In the genomic region with DNA sequence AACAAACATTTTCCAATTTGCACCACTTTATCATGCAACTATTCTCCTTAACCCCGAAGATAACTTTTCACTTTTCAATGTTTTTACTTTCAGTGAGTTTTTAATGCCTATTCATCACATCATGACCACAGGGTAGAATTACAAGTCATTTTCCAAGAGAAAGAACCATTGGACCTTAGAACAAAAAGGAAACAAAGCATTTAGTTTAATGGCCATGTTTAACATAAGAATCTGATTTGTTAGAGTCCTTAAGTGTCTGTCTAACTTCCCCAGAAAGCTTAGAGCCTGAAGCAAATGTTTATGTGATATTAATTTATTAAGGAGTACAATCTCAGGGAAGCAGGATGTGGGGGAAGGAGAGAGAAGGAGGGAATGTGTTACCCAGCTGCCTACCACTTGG, we compare ENCODE assay signal across 21 cellular contexts.
DNase-seq lines count a peak whose midpoint lies in the region; ATAC-seq and TF ChIP-seq lines count a peak whose summit lies in the region.
"Had no signal": no experiment of that assay in that cellular context is flagged by ENCODE, and none has a peak within 500 bp of the region (broad histone marks: within the 10 kb centered on the region; RNA-seq: fewer than 3 reads in every experiment).

No MANE protein-coding gene starts in this region.

- CTCF ChIA-PET in T-cell (lab: Charles Lee) = interaction anchor here in 1 of 2 donors (0.6 kb wide), 1 partner anchor 15 kb away, joined by 3 read pairs; no protein-coding TSS in a partner anchor

- H2AFZ ChIP-seq in GM23338 = no peak overlapping the region
- peak overlapping the region; percentile 19 for H2AFZ ChIP-seq in neural progenitor cell (replicated peaks)
- no peak overlapping the region for H2AFZ ChIP-seq in MM.1S (ENCODE audit: low read length)

- H3K27ac Mint-ChIP-seq in GM23338 (no peak overlapping the region), neural progenitor cell (no peak overlapping the region), T-cell (no peak overlapping the region)
- H3K27ac Mint-ChIP-seq: CD14-positive monocyte; CD4-positive, alpha-beta T cell; CD8-positive, alpha-beta memory T cell had no signal

- no peak overlapping the region for H3K4me3 Mint-ChIP-seq in GM23338
- no peak overlapping the region for H3K4me3 Mint-ChIP-seq in neural progenitor cell
- H3K4me3 Mint-ChIP-seq in T-cell = no peak overlapping the region
- H3K4me3 Mint-ChIP-seq: CD14-positive monocyte; CD4-positive, alpha-beta T cell; CD8-positive, alpha-beta memory T cell had no signal

- TF ChIP-seq CTCF in GM23338 (conservative IDR thresholded peaks at IDR 0.05; ENCODE audit: low read depth in 2 of 2) (no peak), neural progenitor cell (IDR thresholded peaks at IDR 0.05) (no peak), MM.1S (IDR thresholded peaks at IDR 0.05; ENCODE audit: low read length) (no peak)

- H3K4me1 ChIP-seq in GM23338 (ENCODE audit: insufficient read depth) (peaks cover 15% of the 10 kb centered on the region; the same call in 1 of the 2 replicates), HAP-1 (peaks cover 54% of the 10 kb centered on the region), iPS-20b (ENCODE audit: insufficient read depth, low read length) (peaks cover 10% of the 10 kb centered on the region), neural progenitor cell (peaks cover 4% of the 10 kb centered on the region), MM.1S (ENCODE audit: low read length) (no peaks in the 10 kb centered on the region)
- H3K4me1 ChIP-seq: A549; BE2C; BLaER1 treated with 17β-estradiol and CSF1 and Interleukin-3, amounts not matched to agents 10 nM and 100 nM had no signal

- POLR2A ChIA-PET in T-cell (lab: Charles Lee) = no interaction called here

- H3K9me3 ChIP-seq in HAP-1 (no peaks in the 10 kb centered on the region), iPS-20b (ENCODE audit: insufficient read depth, low read depth, low read length) (no peaks in the 10 kb centered on the region), neural progenitor cell (ENCODE audit: low read depth) (no peaks in the 10 kb centered on the region), MM.1S (replicated peaks; ENCODE audit: insufficient read depth, low read length) (no peaks in the 10 kb centered on the region)
- H3K9me3 ChIP-seq: A549; BE2C; BLaER1 treated with 17β-estradiol and CSF1 and Interleukin-3, amounts not matched to agents 10 nM and 100 nM had no signal

- H3K4me1 Mint-ChIP-seq in GM23338 (peaks cover 27% of the 10 kb centered on the region), neural progenitor cell (no peaks in the 10 kb centered on the region), T-cell (no peaks in the 10 kb centered on the region)
- H3K4me1 Mint-ChIP-seq: CD14-positive monocyte; CD8-positive, alpha-beta memory T cell had no signal

- H3K9me2 ChIP-seq in GM23338 (ENCODE audit: insufficient read depth) (no peaks in the 10 kb centered on the region), MM.1S (replicated peaks; ENCODE audit: insufficient read depth, low read length) (no peaks in the 10 kb centered on the region)

- H3K4me3 ChIP-seq in GM23338 (no peak overlapping the region), HAP-1 (no peak overlapping the region), iPS-20b (ENCODE audit: low read length) (0 out of 2 replicates have a peak overlapping the region, but pooled peaks have one; percentile 17), neural progenitor cell (no peak overlapping the region), MM.1S (ENCODE audit: low read length) (no peak overlapping the region)
- H3K4me3 ChIP-seq: A549; BLaER1 treated with 17β-estradiol and CSF1 and Interleukin-3, amounts not matched to agents 10 nM and 100 nM had no signal

- H3K27me3 ChIP-seq in GM23338 (ENCODE audit: insufficient read depth) (peaks cover 9% of the 10 kb centered on the region; the same call in 1 of the 2 replicates), HAP-1 (ENCODE audit: low read depth) (no peaks in the 10 kb centered on the region), iPS-20b (ENCODE audit: insufficient read depth, low read length) (no peaks in the 10 kb centered on the region), neural progenitor cell (no peaks in the 10 kb centered on the region), MM.1S (replicated peaks; ENCODE audit: insufficient read depth, low read length) (no peaks in the 10 kb centered on the region)
- H3K27me3 ChIP-seq: BE2C; BLaER1 treated with 17β-estradiol and CSF1 and Interleukin-3, amounts not matched to agents 10 nM and 100 nM had no signal

- H3F3A ChIP-seq in GM23338 (replicated peaks; ENCODE audit: low read depth) = no peaks in the 10 kb centered on the region
- H3F3A ChIP-seq in neural progenitor cell (ENCODE audit: low read depth) = no peaks in the 10 kb centered on the region
- no peaks in the 10 kb centered on the region for H3F3A ChIP-seq in MM.1S (ENCODE audit: insufficient read depth, low read length)

- no peak overlapping the region for H3K27ac ChIP-seq in GM23338 (ENCODE audit: low read depth)
- no peak overlapping the region for H3K27ac ChIP-seq in iPS-20b (ENCODE audit: low read length)
- no peak overlapping the region for H3K27ac ChIP-seq in neural progenitor cell
- no peak overlapping the region for H3K27ac ChIP-seq in MM.1S (ENCODE audit: low read length)
- H3K27ac ChIP-seq: A549; BLaER1 treated with 17β-estradiol and CSF1 and Interleukin-3, amounts not matched to agents 10 nM and 100 nM had no signal

- DNase-seq in GM23338 (ENCODE audit: low spot score) (peak; percentile 29), HAP-1 (ENCODE audit: low spot score in 2 of 2) (peak; percentile 32 to 99), neural progenitor cell (ENCODE audit: low spot score) (no peak), MM.1S (no peak), NCI-H82 (lab: John Stamatoyannopoulos, UW) (no peak), T-cell (no peak)
- DNase-seq: 8988T; ACHN; AML-193; BE2C; CD4-positive, alpha-beta T cell; CD8-positive, alpha-beta memory T cell; DMS53; DMS79 treated with DMSO at 0.1 percent for 48 hours; GF-D8; GOT3 had no signal

- in situ Hi-C loops in HAP-1 (cut with MboI; ENCODE audit: low sequenced_read_pairs) = no loop called here

- H3K9me3 Mint-ChIP-seq in GM23338 = no peaks in the 10 kb centered on the region
- peaks cover 2% of the 10 kb centered on the region for H3K9me3 Mint-ChIP-seq in neural progenitor cell
- no peaks in the 10 kb centered on the region for H3K9me3 Mint-ChIP-seq in T-cell

- peaks cover 2% of the 10 kb centered on the region for H3K27me3 Mint-ChIP-seq in GM23338 (ENCODE audit: insufficient read depth, low read depth, poor library complexity)
- H3K27me3 Mint-ChIP-seq in neural progenitor cell (ENCODE audit: insufficient read depth, low read depth) = no peaks in the 10 kb centered on the region
- H3K27me3 Mint-ChIP-seq in T-cell = peaks cover 0 to 7% of the 10 kb centered on the region in 2 donors
- H3K27me3 Mint-ChIP-seq: CD4-positive, alpha-beta T cell; CD8-positive, alpha-beta memory T cell had no signal

- H3K36me3 Mint-ChIP-seq in GM23338 (ENCODE audit: low read depth) = no peaks in the 10 kb centered on the region
- H3K36me3 Mint-ChIP-seq in neural progenitor cell = no peaks in the 10 kb centered on the region
- no peaks in the 10 kb centered on the region for H3K36me3 Mint-ChIP-seq in T-cell
- H3K36me3 Mint-ChIP-seq: CD14-positive monocyte; CD8-positive, alpha-beta memory T cell had no signal

- H3K36me3 ChIP-seq in GM23338 (ENCODE audit: insufficient read depth) = no peaks in the 10 kb centered on the region
- no peaks in the 10 kb centered on the region for H3K36me3 ChIP-seq in HAP-1 (replicated peaks)
- no peaks in the 10 kb centered on the region for H3K36me3 ChIP-seq in iPS-20b (ENCODE audit: insufficient read depth, low read depth, low read length)
- no peaks in the 10 kb centered on the region for H3K36me3 ChIP-seq in neural progenitor cell
- H3K36me3 ChIP-seq in MM.1S (replicated peaks; ENCODE audit: insufficient read depth, low read length) = no peaks in the 10 kb centered on the region
- H3K36me3 ChIP-seq: BE2C; BLaER1 treated with 17β-estradiol and CSF1 and Interleukin-3, amounts not matched to agents 10 nM and 100 nM had no signal

- ATAC-seq in GM23338 = peak; percentile 23; the same call in 2 of the 3 replicates
- no peak for ATAC-seq in T-cell (replicated peaks in 1 of 4)
- ATAC-seq: A549, HCT116 had no signal

- no peaks in the 10 kb centered on the region for H3K79me2 ChIP-seq in GM23338 (replicated peaks; ENCODE audit: insufficient read depth)
- H3K79me2 ChIP-seq in neural progenitor cell (ENCODE audit: low read depth) = no peaks in the 10 kb centered on the region
- no peaks in the 10 kb centered on the region for H3K79me2 ChIP-seq in MM.1S (ENCODE audit: low read length)

- H4K20me1 ChIP-seq in GM23338 (replicated peaks; ENCODE audit: insufficient read depth) (no peaks in the 10 kb centered on the region), neural progenitor cell (ENCODE audit: low read depth) (no peaks in the 10 kb centered on the region), MM.1S (ENCODE audit: insufficient read depth, low read length) (no peaks in the 10 kb centered on the region)
- H4K20me1 ChIP-seq: BLaER1 treated with 17β-estradiol and CSF1 and Interleukin-3, amounts not matched to agents 10 nM and 100 nM had no signal

- H3K9ac ChIP-seq in iPS-20b (ENCODE audit: low read depth, low read length) (no peak overlapping the region), neural progenitor cell (no peak overlapping the region), MM.1S (ENCODE audit: low read length) (no peak overlapping the region)
- H3K9ac ChIP-seq: BLaER1 treated with 17β-estradiol and CSF1 and Interleukin-3, amounts not matched to agents 10 nM and 100 nM had no signal

- H3K4me2 ChIP-seq in GM23338 (peak overlapping the region; percentile 4; the same call in 1 of the 2 replicates), neural progenitor cell (no peak overlapping the region), MM.1S (ENCODE audit: low read depth, low read length) (no peak overlapping the region)
- H3K4me2 ChIP-seq: A549; BLaER1 treated with 17β-estradiol and CSF1 and Interleukin-3, amounts not matched to agents 10 nM and 100 nM had no signal

TF ChIP-seq in GM23338, 12 proteins besides CTCF, POLR2A, EP300 and RAD21:
- TF ChIP-seq NANOG (IDR thresholded peaks at IDR 0.05; ENCODE audit: borderline replicate concordance) = peak; percentile 68; the same call in 1 of the 2 replicates
- no peak for TF ChIP-seq EZH2phosphoT487 (IDR thresholded peaks at IDR 0.05; ENCODE audit: unreplicated experiment)
TF ChIP-seq in GM23338: peak in this region for 1.

Comparison
In these comparisons a context has a peak if more than half of its experiments do, and no peak if none do; other contexts are left out.
1. DNase-seq: peak in GM23338 (single experiment) and HAP-1 (2 of 2); none in neural progenitor cell (single experiment), MM.1S (single experiment), NCI-H82 (single experiment) and T-cell (0 of 34).